ENCODE assay signal across 1 cellular context in genomic region chr20:35978041-35978513, GRCh38.
A peak's percentile ranks its signal among the peaks of the same experiment; 100 is the strongest.
TF ChIP-seq lines count a peak whose summit lies in the region.

No MANE protein-coding gene starts in this region.

TF ChIP-seq in K562, 482 proteins besides CTCF, POLR2A, EP300 and RAD21 (continues in another document):
- TF ChIP-seq ZFPM2 (CRISPR knock-in tag; IDR thresholded peaks at IDR 0.05) (no peak), ZFX (CRISPR knock-in tag; IDR thresholded peaks at IDR 0.05) (no peak), CEBPG (CRISPR knock-in tag; IDR thresholded peaks at IDR 0.05) (peak; percentile 93), CEBPG (tag; conservative IDR thresholded peaks at IDR 0.05 in 1 of 2, IDR thresholded peaks at IDR 0.05 in 1 of 2) (peak; percentile 95 to 98), ARID1B (IDR thresholded peaks at IDR 0.05) (peak; percentile 54; the same call in 1 of the 2 replicates), ZNF23 (CRISPR knock-in tag; IDR thresholded peaks at IDR 0.05) (no peak), ZZZ3 (IDR thresholded peaks at IDR 0.05) (no peak), ATF6 (CRISPR knock-in tag; IDR thresholded peaks at IDR 0.05) (no peak), SMARCA4 (IDR thresholded peaks at IDR 0.05) (peak; percentile 61; the same call in 1 of the 2 replicates), CXXC5 (CRISPR knock-in tag; IDR thresholded peaks at IDR 0.05) (0 out of 2 replicates have a peak, but pooled peaks have one; percentile 19), DPF2 (IDR thresholded peaks at IDR 0.05) (peak; percentile 71; the same call in 1 of the 2 replicates), SIRT6 (IDR thresholded peaks at IDR 0.05; ENCODE audit: low read depth, low read length) (no peak), HNRNPH1 (optimal IDR thresholded peaks at IDR 0.05; ENCODE audit: low read depth, low read length) (no peak), ZNF263 (CRISPR knock-in tag; IDR thresholded peaks at IDR 0.05; ENCODE audit: borderline replicate concordance) (peak; percentile 71), BACH1 (tag; IDR thresholded peaks at IDR 0.05) (peak; percentile 52; the same call in 1 of the 2 replicates), ZBTB33 (CRISPR knock-in tag; IDR thresholded peaks at IDR 0.05) (peak; percentile 13; the same call in 1 of the 2 replicates), ATF4 (CRISPR knock-in tag; IDR thresholded peaks at IDR 0.05) (peak; percentile 69), HDAC2 (IDR thresholded peaks at IDR 0.05) (peak; percentile 61; the same call in 1 of the 2 replicates), ZNF589 (CRISPR knock-in tag; IDR thresholded peaks at IDR 0.05; ENCODE audit: low read depth) (0 out of 2 replicates have a peak, but pooled peaks have one; percentile 70), SRSF3 (IDR thresholded peaks at IDR 0.05; ENCODE audit: insufficient read depth, low read length) (no peak), ZNF316 (IDR thresholded peaks at IDR 0.05) (peak; percentile 79), ZNF696 (CRISPR knock-in tag; conservative IDR thresholded peaks at IDR 0.05) (no peak), NFXL1 (CRISPR knock-in tag; IDR thresholded peaks at IDR 0.05) (no peak), MAFK (IDR thresholded peaks at IDR 0.05; ENCODE audit: low read length) (peak; percentile 50), JUND (IDR thresholded peaks at IDR 0.05; ENCODE audit: borderline replicate concordance, low read depth, low read length) (peak; percentile 66), JUND (tag; IDR thresholded peaks at IDR 0.05; ENCODE audit: borderline replicate concordance, low read depth, low read length) (peak; percentile 44; the same call in 1 of the 3 replicates), GATAD2B (IDR thresholded peaks at IDR 0.05; ENCODE audit: borderline replicate concordance) (no peak), JUN (IDR thresholded peaks at IDR 0.05; ENCODE audit: borderline replicate concordance, low read depth, low read length) (0 out of 2 replicates have a peak, but pooled peaks have one; percentile 43), JUN (CRISPR knock-in tag; IDR thresholded peaks at IDR 0.05; ENCODE audit: borderline replicate concordance) (no peak), ZNF407 (IDR thresholded peaks at IDR 0.05; ENCODE audit: low read depth) (no peak), AFF1 (IDR thresholded peaks at IDR 0.05; ENCODE audit: low read depth in 1 of 2, partially characterized antibody in 2 of 2) (peak in 1 of 2 experiments; percentile 23), MAFF (IDR thresholded peaks at IDR 0.05; ENCODE audit: low read length) (peak; percentile 34; the same call in 1 of the 2 replicates), TRIM24 (IDR thresholded peaks at IDR 0.05) (peak; percentile 70 to 73; a peak in 3 of 4 replicates), NFE2 (IDR thresholded peaks at IDR 0.05; ENCODE audit: low read depth) (peak; percentile 92), NFYB (IDR thresholded peaks at IDR 0.05; ENCODE audit: extremely low read depth, insufficient read length) (no peak), ATF3 (IDR thresholded peaks at IDR 0.05) (peak; percentile 98), ATF3 (CRISPR knock-in tag; conservative IDR thresholded peaks at IDR 0.05) (no peak), SMARCE1 (IDR thresholded peaks at IDR 0.05) (peak; percentile 55; the same call in 1 of the 2 replicates), ZNF511 (CRISPR knock-in tag; IDR thresholded peaks at IDR 0.05) (no peak), MAFG (tag; conservative IDR thresholded peaks at IDR 0.05) (peak; percentile 76), POLR3G (IDR thresholded peaks at IDR 0.05; ENCODE audit: extremely low read depth, insufficient read length, insufficient replicate concordance) (no peak), C11orf30 (IDR thresholded peaks at IDR 0.05; ENCODE audit: low read depth) (peak; percentile 88), MIER1 (IDR thresholded peaks at IDR 0.05; ENCODE audit: low read depth) (no peak), RCOR1 (IDR thresholded peaks at IDR 0.05; ENCODE audit: borderline replicate concordance in 1 of 2, low read depth in 2 of 2, low read length in 2 of 2) (peak in 1 of 2 experiments; percentile 8; a peak in 1 of 4 replicates), CBX2 (IDR thresholded peaks at IDR 0.05; ENCODE audit: insufficient read depth, low read length, poor library complexity, severe bottlenecking) (no peak), ATF7 (IDR thresholded peaks at IDR 0.05) (peak; percentile 87), BDP1 (IDR thresholded peaks at IDR 0.05; ENCODE audit: insufficient read depth, insufficient read length) (no peak), IRF9 (tag; IDR thresholded peaks at IDR 0.05) (peak; percentile 80), EHMT2 (IDR thresholded peaks at IDR 0.05) (0 out of 2 replicates have a peak, but pooled peaks have one; percentile 16)
